In the genomic region with DNA sequence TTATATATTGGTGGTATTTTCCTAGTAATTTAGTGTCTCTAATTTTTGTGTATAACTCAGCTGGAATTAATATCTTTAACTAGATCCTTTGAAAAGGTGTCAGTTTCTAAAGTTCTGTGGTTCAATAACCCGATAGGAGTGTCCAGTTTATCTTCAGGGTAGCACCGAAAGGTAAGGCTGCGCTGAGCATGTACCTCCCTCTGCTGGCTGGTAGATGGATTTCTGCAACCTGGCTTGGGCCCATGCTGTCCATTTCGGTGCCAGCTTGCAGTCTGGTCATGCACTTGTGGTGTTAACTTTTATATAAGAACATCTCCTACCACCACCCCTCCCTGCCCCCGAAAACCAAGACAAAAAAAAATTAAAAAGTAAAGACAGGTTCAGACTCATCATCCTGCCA, we compare ENCODE assay signal across 11 cellular contexts. TPM values are rescaled to one million over a fixed set of nuclear protein-coding genes. Genes with fewer than 3 reads are reported as not detected.
DNase-seq lines count a peak whose midpoint lies in the region; ATAC-seq and TF ChIP-seq lines count a peak whose summit lies in the region.
"Had no signal": no experiment of that assay in that cellular context is flagged by ENCODE, and none has a peak within 500 bp of the region (broad histone marks: within the 10 kb centered on the region; RNA-seq: fewer than 3 reads in every experiment).

No MANE protein-coding gene starts in this region.

- H3K4me2 ChIP-seq in H9 (ENCODE audit: insufficient read depth, insufficient read length, low read length): no peak overlapping the region
- H3K4me2 ChIP-seq in smooth muscle cell: no peak overlapping the region

- no peaks in the 10 kb centered on the region for H4K20me1 ChIP-seq in H9 (ENCODE audit: control insufficient read depth, insufficient read depth, insufficient read length)
- peaks cover 70% of the 10 kb centered on the region for H4K20me1 ChIP-seq in smooth muscle cell (ENCODE audit: low read depth)

- no peak overlapping the region for H2BK12ac ChIP-seq in H9 (ENCODE audit: insufficient read length, low read depth, low read length)

- no peak overlapping the region for H4K91ac ChIP-seq in H9 (ENCODE audit: insufficient read length, low read depth, low read length)

- H3K27ac ChIP-seq in H9 (ENCODE audit: insufficient read length, low read depth, low read length) (no peak overlapping the region), VCaP (no peak overlapping the region), smooth muscle cell (ENCODE audit: low read depth) (no peak overlapping the region)
- H3K27ac ChIP-seq: testis had no signal

- no CpG with 5 or more reads among the region's 5 CpGs for WGBS in H9 (ENCODE audit: extremely low coverage, insufficient read length, low lambda C conversion rate)
- 90% methylated on average over 5 of the region's 5 CpGs for WGBS in smooth muscle cell (ENCODE audit: low lambda C conversion rate)

- peak; percentile 89 for ATAC-seq in Right ventricle myocardium superior (ENCODE audit: poor library complexity)

- H3F3A ChIP-seq in smooth muscle cell (ENCODE audit: low read depth): no peaks in the 10 kb centered on the region

- peaks cover 2 to 32% (median 10%) of the 10 kb centered on the region in 3 experiments; a peak in 6 of 7 replicates for H3K36me3 Mint-ChIP-seq in H9 (ENCODE audit: insufficient read depth in 1 of 3, low read depth in 3 of 3)

- H2BK5ac ChIP-seq in H9 (ENCODE audit: insufficient read length, low read length): no peak overlapping the region

- H3K9ac ChIP-seq in H9 (ENCODE audit: extremely low read depth, insufficient read length, low read length): no peak overlapping the region
- no peak overlapping the region for H3K9ac ChIP-seq in smooth muscle cell (ENCODE audit: low read depth)

- no peak overlapping the region for H2BK15ac ChIP-seq in H9 (ENCODE audit: low read depth, low read length)

- H4K8ac ChIP-seq in H9 (replicated peaks; ENCODE audit: insufficient read length, low read depth, low read length): no peak overlapping the region

- no peaks in the 10 kb centered on the region for H3K79me1 ChIP-seq in H9 (ENCODE audit: insufficient read depth, low read depth, low read length, poor library complexity, severe bottlenecking)

- DNase-seq in H9: no peak
- DNase-seq in Right ventricle myocardium superior: peak; percentile 52
- no peak for DNase-seq in smooth muscle cell (lab: John Stamatoyannopoulos, UW; ENCODE audit: unreplicated experiment)
- DNase-seq in NCI-H1105 (lab: John Stamatoyannopoulos, UW): no peak
- no peak for DNase-seq in hippocampal formation (lab: John Stamatoyannopoulos, UW)
- no peak for DNase-seq in activated CD8-positive, alpha-beta memory T cell treated with anti-CD3 and anti-CD28 coated beads for 24 hours
- DNase-seq: activated CD4-positive, alpha-beta T cell treated with anti-CD3 and anti-CD28 coated beads for 1 hour; foreskin melanocyte; stimulated activated CD4-positive, alpha-beta T cell treated with anti-CD3 and anti-CD28 coated beads, Interleukin-4, amount 100 ng/mL, for 24 hours; testis had no signal

- H3K23me2 ChIP-seq in H9 (ENCODE audit: insufficient read length, low read depth, low read length, poor library complexity, severe bottlenecking): no peaks in the 10 kb centered on the region

- H3K79me2 ChIP-seq in H9 (ENCODE audit: insufficient read depth, low read length) (no peaks in the 10 kb centered on the region), smooth muscle cell (ENCODE audit: low read depth) (no peaks in the 10 kb centered on the region)

- H3K36me3 ChIP-seq in smooth muscle cell (ENCODE audit: low read depth): peaks cover 10% of the 10 kb centered on the region

- H3K4me3 Mint-ChIP-seq in H9: no peak overlapping the region

- H3K27me3 ChIP-seq in H9 (ENCODE audit: insufficient read depth, low read length) (no peaks in the 10 kb centered on the region), smooth muscle cell (ENCODE audit: low read depth) (no peaks in the 10 kb centered on the region)
- H3K27me3 ChIP-seq: testis had no signal

- no peak overlapping the region for H3K4ac ChIP-seq in H9 (ENCODE audit: low read depth, low read length)

- H3K4me3 ChIP-seq in smooth muscle cell: no peak overlapping the region
- H3K4me3 ChIP-seq: testis had no signal

- H3K4me1 ChIP-seq in H9 (ENCODE audit: insufficient read depth, low read length) (no peaks in the 10 kb centered on the region), smooth muscle cell (ENCODE audit: low read depth) (no peaks in the 10 kb centered on the region)

- no peak overlapping the region for H3K23ac ChIP-seq in H9 (ENCODE audit: insufficient read length, low read depth, low read length)

- H3K14ac ChIP-seq in H9 (ENCODE audit: insufficient read depth, low read length): no peak overlapping the region

- H3T11ph ChIP-seq in H9 (ENCODE audit: low read length): no peak overlapping the region

- H3K18ac ChIP-seq in H9 (ENCODE audit: insufficient read length, low read depth, low read length): no peak overlapping the region

- no peak overlapping the region for H2BK20ac ChIP-seq in H9 (ENCODE audit: low read depth, low read length, poor library complexity, severe bottlenecking)

- H4K5ac ChIP-seq in H9 (ENCODE audit: insufficient read length, low read depth, low read length): no peak overlapping the region

- H2AK5ac ChIP-seq in H9 (ENCODE audit: insufficient read length, low read length): no peak overlapping the region

- H3K9me3 ChIP-seq in H9 (ENCODE audit: control insufficient read depth, low read depth, low read length) (no peaks in the 10 kb centered on the region), smooth muscle cell (replicated peaks; ENCODE audit: low read depth) (no peaks in the 10 kb centered on the region)
- H3K9me3 ChIP-seq: testis had no signal

- H3K27ac Mint-ChIP-seq in H9: no peak overlapping the region

- H2AFZ ChIP-seq in H9 (ENCODE audit: low read length) (no peak overlapping the region), smooth muscle cell (ENCODE audit: low read depth) (no peak overlapping the region)

- H2BK120ac ChIP-seq in H9 (ENCODE audit: low read depth, low read length, poor library complexity, severe bottlenecking): no peak overlapping the region

- no peaks in the 10 kb centered on the region; a peak in 1 of 5 replicates for H3K9me3 Mint-ChIP-seq in H9

- TF ChIP-seq CTCF in H9 (conservative IDR thresholded peaks at IDR 0.05) (peak; percentile 65), VCaP (conservative IDR thresholded peaks at IDR 0.05) (peak; percentile 79), smooth muscle cell (IDR thresholded peaks at IDR 0.05; ENCODE audit: borderline replicate concordance, insufficient read depth, poor library complexity, severe bottlenecking) (peak; percentile 13)

- intact Hi-C loops in Right ventricle myocardium superior (cut with DNase I): no loop called here

- H3K27me3 Mint-ChIP-seq in H9 (ENCODE audit: low read depth): no peaks in the 10 kb centered on the region

- no peaks in the 10 kb centered on the region for H3K4me1 Mint-ChIP-seq in H9

- no peak overlapping the region for H3K56ac ChIP-seq in H9 (ENCODE audit: insufficient read length, low read depth, low read length)

RNA-seq across cellular contexts. Expression of a gene that starts 24.7 kb away (rescaled TPM):
- total RNA-seq in H9 (2021) (42.9 and 45.9 TPM in 2 replicates), Right ventricle myocardium superior (26.1 TPM), smooth muscle cell (128 and 144 TPM in 2 replicates)
- polyA plus RNA-seq in smooth muscle cell: 64.3 and 87.6 TPM in 2 replicates

RNA-seq across cellular contexts. Expression of a gene that starts 54.1 kb away (rescaled TPM):
- total RNA-seq in H9 (2021): 7.5 and 9.1 TPM in 2 replicates
- 6.3 TPM for total RNA-seq in Right ventricle myocardium superior
- total RNA-seq in smooth muscle cell: 1.6 and 3.5 TPM in 2 replicates
- 4.1 and 11.3 TPM in 2 replicates for polyA plus RNA-seq in smooth muscle cell

Comparison
In these comparisons a context has a peak if more than half of its experiments do, and no peak if none do; other contexts are left out.
1. CTCF ChIP-seq: peak in every context shown above with its lines; median percentile 79 in VCaP; 65 in H9; 13 in smooth muscle cell.